In the genomic region with DNA sequence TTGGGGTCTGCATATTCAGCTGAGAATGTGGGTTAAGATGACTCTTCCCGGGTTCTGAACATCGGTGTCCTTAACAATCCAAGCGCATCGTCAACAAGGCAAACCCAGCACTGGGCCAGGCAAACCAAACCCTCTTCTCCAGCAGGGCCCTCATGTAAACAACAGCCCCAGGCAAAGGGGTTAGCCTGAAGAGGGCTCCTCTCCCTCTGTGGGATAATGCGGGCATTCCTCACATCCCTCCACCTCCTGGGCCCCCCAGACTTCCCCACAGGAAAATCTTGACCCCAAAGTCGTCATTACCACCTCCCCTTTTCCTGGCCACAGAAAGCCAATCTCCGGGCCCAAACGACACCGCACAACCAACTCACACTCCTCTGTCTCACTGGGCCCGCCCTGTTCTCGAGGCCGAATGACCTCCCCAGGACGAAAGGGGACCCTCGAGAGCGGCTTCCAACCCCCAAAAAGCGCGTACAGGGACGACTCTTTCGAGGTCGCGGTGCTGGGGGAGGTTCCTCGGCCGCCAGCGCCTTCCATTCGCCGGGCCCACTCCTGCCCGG, we compare ENCODE assay signal across 8 cellular contexts. TPM values are rescaled to one million over a fixed set of nuclear protein-coding genes. Genes with fewer than 3 reads are reported as not detected.
DNase-seq lines count a peak whose midpoint lies in the region; ATAC-seq and TF ChIP-seq lines count a peak whose summit lies in the region.

No MANE protein-coding gene starts in this region.

- H3K36me3 ChIP-seq in SK-N-MC (ENCODE audit: insufficient read depth, low read length) = peaks cover 27% of the 10 kb centered on the region

- TF ChIP-seq CTCF in AG04450 (IDR thresholded peaks at IDR 0.05; ENCODE audit: low read depth, low read length) (peak; percentile 24; the same call in 1 of the 2 replicates), epithelial cell of esophagus (IDR thresholded peaks at IDR 0.05; ENCODE audit: insufficient read depth, low read depth, low read length, missing control alignments) (no peak)

- H3K27ac Mint-ChIP-seq in naive thymus-derived CD8-positive, alpha-beta T cell = peak overlapping the region; percentile 75 to 100 (median 98)

- no peaks in the 10 kb centered on the region for H3K9me3 Mint-ChIP-seq in naive thymus-derived CD8-positive, alpha-beta T cell

- H3K4me3 Mint-ChIP-seq in naive thymus-derived CD8-positive, alpha-beta T cell = peak overlapping the region; percentile 84 to 99 (median 96)

- POLR2A ChIA-PET in AG04450 (lab: Yijun Ruan, JAX) = interaction anchor here (0.8 to 1.1 kb wide), 2 partner anchors 10 to 29 kb away, joined by 3 to 5 read pairs; partner anchors contain the start of genes CYB561A3 and TMEM138
- POLR2A ChIA-PET in naive thymus-derived CD8-positive, alpha-beta T cell (lab: Charles Lee) = interaction anchor here (1.1 to 5.3 kb wide), 4 partner anchors 52 to 97 kb away, joined by 3 to 63 read pairs (median 6); partner anchors contain the start of genes CPSF7 and TMEM216

- H3K4me1 Mint-ChIP-seq in naive thymus-derived CD8-positive, alpha-beta T cell = peaks cover 40 to 75% (median 67%) of the 10 kb centered on the region in 4 donors

- ATAC-seq in GM19438 (IDR thresholded peaks at IDR 0.05; ENCODE audit: low read depth, unreplicated experiment) = peak; percentile 4
- no peak for ATAC-seq in naive thymus-derived CD8-positive, alpha-beta T cell

- H3K4me3 ChIP-seq in AG04450 (ENCODE audit: low read depth, low read length) (peak overlapping the region; percentile 93), SK-N-MC (peak overlapping the region; percentile 99), epithelial cell of esophagus (ENCODE audit: low read length) (peak overlapping the region; percentile 94)

- peak overlapping the region; percentile 100 for H3K9ac ChIP-seq in SK-N-MC (ENCODE audit: insufficient read length)

- H3K27me3 Mint-ChIP-seq in naive thymus-derived CD8-positive, alpha-beta T cell = no peaks in the 10 kb centered on the region

- H3K9me3 ChIP-seq in AG04450 (ENCODE audit: control insufficient read depth, insufficient read depth, low read length) (no peaks in the 10 kb centered on the region; the same call in 1 of the 2 replicates), SK-N-MC (ENCODE audit: low read depth, low read length) (no peaks in the 10 kb centered on the region)

- CTCF ChIA-PET in AG04450 (lab: Charles Lee) = interaction anchor here (0.7 to 1.4 kb wide), 2 partner anchors 42 to 54 kb away, joined by 4 to 9 read pairs; no protein-coding TSS in a partner anchor

- no peaks in the 10 kb centered on the region for H3K27me3 ChIP-seq in AG04450 (ENCODE audit: control insufficient read depth, insufficient read depth, low read length)

- peak overlapping the region; percentile 73 for H3K27ac ChIP-seq in AG04450 (ENCODE audit: low read depth, low read length)
- H3K27ac ChIP-seq in SK-N-MC = peak overlapping the region; percentile 79; the same call in 1 of the 2 replicates

- DNase-seq in AG04450 (ENCODE audit: low read depth, low spot score) (no peak), SK-N-MC (ENCODE audit: low read depth, low spot score) (no peak), epithelial cell of esophagus (ENCODE audit: low read depth) (peak; percentile 35), DMS79 treated with DMSO at 0.1 percent for 48 hours (lab: John Stamatoyannopoulos, UW) (no peak), DMS153 treated with DMSO at 0.1 percent for 48 hours (lab: John Stamatoyannopoulos, UW; ENCODE audit: unreplicated experiment) (no peak), NCI-H1694 treated with DMSO at 0.1 percent for 48 hours (lab: John Stamatoyannopoulos, UW) (no peak)
- DNase-seq in naive thymus-derived CD8-positive, alpha-beta T cell = peak in 1 of 10 donors; percentile 26

- peaks cover 0 to 42% (median 12%) of the 10 kb centered on the region in 3 donors for H3K36me3 Mint-ChIP-seq in naive thymus-derived CD8-positive, alpha-beta T cell

RNA-seq across cellular contexts. Expression of gene DDB1, which starts 0.6 kb away (rescaled TPM):
- polyA plus RNA-seq in AG04450 (2011; rRNA removed) = 286 and 340 TPM in 2 replicates
- 432 and 481 TPM in 2 replicates for polyA minus RNA-seq in AG04450 (2011; rRNA and poly(A)+ RNA removed)
- 100 to 1,000 TPM; 181 to 184 TPM for total RNA-seq in naive thymus-derived CD8-positive, alpha-beta T cell
- 100 to 1,000 TPM; 105 to 125 (median 124) TPM for polyA plus RNA-seq in naive thymus-derived CD8-positive, alpha-beta T cell

RNA-seq across cellular contexts. Expression of gene TKFC, which starts 0.7 kb away (rescaled TPM):
- 20.3 and 24.9 TPM in 2 replicates for polyA plus RNA-seq in AG04450 (2011; rRNA removed)
- polyA minus RNA-seq in AG04450 (2011; rRNA and poly(A)+ RNA removed) = 16.5 and 24.6 TPM in 2 replicates
- total RNA-seq in naive thymus-derived CD8-positive, alpha-beta T cell = 10 to 100 TPM; 34.3 to 36.1 TPM
- polyA plus RNA-seq in naive thymus-derived CD8-positive, alpha-beta T cell = 10 to 100 TPM; 18.3 to 25.3 (median 18.4) TPM

RNA-seq across cellular contexts. Expression of gene CYB561A3, which starts 29.3 kb away (rescaled TPM):
- 34.5 and 43.7 TPM in 2 replicates for polyA plus RNA-seq in AG04450 (2011; rRNA removed)
- polyA minus RNA-seq in AG04450 (2011; rRNA and poly(A)+ RNA removed) = 37.5 and 46.2 TPM in 2 replicates
- 10 to 100 TPM; 42.9 to 52.3 TPM for total RNA-seq in naive thymus-derived CD8-positive, alpha-beta T cell
- 10 to 100 TPM; 54.5 to 69.3 (median 58.4) TPM for polyA plus RNA-seq in naive thymus-derived CD8-positive, alpha-beta T cell

RNA-seq across cellular contexts. Expression of gene TMEM138, which starts 29.8 kb away (rescaled TPM):
- 71.7 and 79.2 TPM in 2 replicates for polyA plus RNA-seq in AG04450 (2011; rRNA removed)
- polyA minus RNA-seq in AG04450 (2011; rRNA and poly(A)+ RNA removed) = 29.8 and 40.9 TPM in 2 replicates
- 10 to 100 TPM; 71.6 to 77.5 TPM for total RNA-seq in naive thymus-derived CD8-positive, alpha-beta T cell
- polyA plus RNA-seq in naive thymus-derived CD8-positive, alpha-beta T cell = 10 to 100 TPM; 44.8 to 49.7 (median 47.0) TPM

RNA-seq across cellular contexts. Expression of gene VWCE, which starts 37.2 kb away (rescaled TPM):
- 1.4 and 1.7 TPM in 2 replicates for polyA plus RNA-seq in AG04450 (2011; rRNA removed)
- 1.7 and 1.8 TPM in 2 replicates for polyA minus RNA-seq in AG04450 (2011; rRNA and poly(A)+ RNA removed)
- total RNA-seq in naive thymus-derived CD8-positive, alpha-beta T cell = under 1 TPM; 0.94 to 0.99 TPM
- polyA plus RNA-seq in naive thymus-derived CD8-positive, alpha-beta T cell = not detected
